In the genomic region with DNA sequence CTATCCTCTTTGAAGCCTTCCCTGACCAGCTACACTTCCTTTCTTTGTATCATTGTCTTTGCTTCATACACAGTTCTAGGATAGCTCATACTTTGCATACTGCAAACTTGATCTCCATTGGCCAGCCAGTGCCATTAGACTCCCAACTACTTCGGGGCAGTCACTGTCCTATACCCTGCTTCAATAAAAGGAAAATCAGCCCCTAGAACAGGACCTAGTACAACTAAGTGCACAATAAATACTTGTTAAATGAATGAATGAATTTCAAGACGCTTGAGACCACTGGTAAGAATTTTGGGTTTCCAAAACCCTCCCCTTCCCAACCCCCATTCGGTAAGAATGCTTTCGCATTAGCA, we compare ENCODE assay signal across 8 cellular contexts. TPM values are rescaled to one million over a fixed set of nuclear protein-coding genes. Genes with fewer than 3 reads are reported as not detected.
DNase-seq lines count a peak whose midpoint lies in the region; ATAC-seq, FAIRE-seq and TF ChIP-seq lines count a peak whose summit lies in the region.

No MANE protein-coding gene starts in this region.

- H3K4me1 Mint-ChIP-seq in brain (peaks cover 27% of the 10 kb centered on the region), mesothelial cell of epicardium (peaks cover 16% of the 10 kb centered on the region)

- FAIRE-seq in urothelium cell line (lab: Jason Lieb, UNC): no peak

- H3K4me3 Mint-ChIP-seq in brain (peak overlapping the region; percentile 89 to 96 (median 93)), mesothelial cell of epicardium (peak overlapping the region; percentile 88)

- H3K27me3 Mint-ChIP-seq in brain (peaks cover 4% of the 10 kb centered on the region), mesothelial cell of epicardium (ENCODE audit: low read depth) (peaks cover 3% of the 10 kb centered on the region)

- H3K27ac ChIP-seq in ACC112 (ENCODE audit: low read depth, low read length): no peak overlapping the region

- peaks cover 18% of the 10 kb centered on the region for H3K27me3 ChIP-seq in ACC112 (ENCODE audit: insufficient read depth, low read length)

- ATAC-seq in HG03175 (IDR thresholded peaks at IDR 0.05; ENCODE audit: unreplicated experiment) (peak; percentile 14), HG02642 (IDR thresholded peaks at IDR 0.05; ENCODE audit: poor library complexity, unreplicated experiment) (no peak)

- H3K36me3 Mint-ChIP-seq in brain (peaks cover 5% of the 10 kb centered on the region), mesothelial cell of epicardium (peaks cover 3% of the 10 kb centered on the region)

- peak overlapping the region; percentile 99 for H2AFZ ChIP-seq in ACC112 (ENCODE audit: low read length, unreplicated experiment)

- TF ChIP-seq CTCF in brain (conservative IDR thresholded peaks at IDR 0.05) (no peak), mesothelial cell of epicardium (IDR thresholded peaks at IDR 0.05; ENCODE audit: unreplicated experiment) (no peak)

- no peaks in the 10 kb centered on the region for H3K9me3 Mint-ChIP-seq in brain
- H3K9me3 Mint-ChIP-seq in mesothelial cell of epicardium: no peaks in the 10 kb centered on the region

- DNase-seq in mesothelial cell of epicardium (ENCODE audit: low spot score in 2 of 2, unreplicated experiment in 2 of 2): no peak
- DNase-seq in urothelium cell line (ENCODE audit: low spot score): no peak
- no peak for DNase-seq in stimulated activated CD4-positive, alpha-beta T cell treated with anti-CD3 and anti-CD28 coated beads, Interleukin-4, amount 100 ng/mL, for 4 hours
- no peak for DNase-seq in AML-193 (lab: John Stamatoyannopoulos, UW)

- peak overlapping the region; percentile 95 for H3K4me3 ChIP-seq in ACC112 (ENCODE audit: low read depth, low read length)

- H3K27ac Mint-ChIP-seq in brain: peak overlapping the region; percentile 44 to 85 (median 77)
- H3K27ac Mint-ChIP-seq in mesothelial cell of epicardium: peak overlapping the region; percentile 50

- peaks cover 10% of the 10 kb centered on the region for H3K4me1 ChIP-seq in ACC112 (ENCODE audit: control insufficient read depth, insufficient read depth, low read length, unreplicated experiment)

- no peaks in the 10 kb centered on the region for H3K79me2 ChIP-seq in ACC112 (ENCODE audit: control insufficient read depth, insufficient read depth, low read length, unreplicated experiment)

- H3K36me3 ChIP-seq in ACC112 (ENCODE audit: insufficient read depth, low read length): no peaks in the 10 kb centered on the region

RNA-seq across cellular contexts. Expression of a gene that starts 0.5 kb away (rescaled TPM):
- 43.7 TPM for polyA plus RNA-seq in brain (ENCODE audit: insufficient read depth, low read depth, low replicate concordance)
- total RNA-seq in mesothelial cell of epicardium: 23.4 to 24.2 TPM (median 23.7 TPM) in 3 replicates

RNA-seq across cellular contexts. Expression of a gene that starts 14.1 kb away (rescaled TPM):
- polyA plus RNA-seq in brain (ENCODE audit: insufficient read depth, low read depth, low replicate concordance): 100 TPM
- 88.3 to 93.6 TPM (median 90.0 TPM) in 3 replicates for total RNA-seq in mesothelial cell of epicardium

RNA-seq across cellular contexts. Expression of a gene that starts 20.7 kb away (rescaled TPM):
- polyA plus RNA-seq in brain (ENCODE audit: insufficient read depth, low read depth, low replicate concordance): 47.2 TPM
- 60.4 to 65.0 TPM (median 62.4 TPM) in 3 replicates for total RNA-seq in mesothelial cell of epicardium

RNA-seq across cellular contexts. Expression of a gene that starts 40.7 kb away (rescaled TPM):
- 127 TPM for polyA plus RNA-seq in brain (ENCODE audit: insufficient read depth, low read depth, low replicate concordance)
- total RNA-seq in mesothelial cell of epicardium: 0.40 to 0.69 TPM (median 0.59 TPM) in 3 replicates

RNA-seq across cellular contexts. Expression of a gene that starts 42.5 kb away (rescaled TPM):
- 42.2 TPM for polyA plus RNA-seq in brain (ENCODE audit: insufficient read depth, low read depth, low replicate concordance)
- total RNA-seq in mesothelial cell of epicardium: 0.34 to 0.78 TPM (median 0.35 TPM) in 3 replicates
